Comparison of ENCODE assay signal across 9 cellular contexts in the genomic region with DNA sequence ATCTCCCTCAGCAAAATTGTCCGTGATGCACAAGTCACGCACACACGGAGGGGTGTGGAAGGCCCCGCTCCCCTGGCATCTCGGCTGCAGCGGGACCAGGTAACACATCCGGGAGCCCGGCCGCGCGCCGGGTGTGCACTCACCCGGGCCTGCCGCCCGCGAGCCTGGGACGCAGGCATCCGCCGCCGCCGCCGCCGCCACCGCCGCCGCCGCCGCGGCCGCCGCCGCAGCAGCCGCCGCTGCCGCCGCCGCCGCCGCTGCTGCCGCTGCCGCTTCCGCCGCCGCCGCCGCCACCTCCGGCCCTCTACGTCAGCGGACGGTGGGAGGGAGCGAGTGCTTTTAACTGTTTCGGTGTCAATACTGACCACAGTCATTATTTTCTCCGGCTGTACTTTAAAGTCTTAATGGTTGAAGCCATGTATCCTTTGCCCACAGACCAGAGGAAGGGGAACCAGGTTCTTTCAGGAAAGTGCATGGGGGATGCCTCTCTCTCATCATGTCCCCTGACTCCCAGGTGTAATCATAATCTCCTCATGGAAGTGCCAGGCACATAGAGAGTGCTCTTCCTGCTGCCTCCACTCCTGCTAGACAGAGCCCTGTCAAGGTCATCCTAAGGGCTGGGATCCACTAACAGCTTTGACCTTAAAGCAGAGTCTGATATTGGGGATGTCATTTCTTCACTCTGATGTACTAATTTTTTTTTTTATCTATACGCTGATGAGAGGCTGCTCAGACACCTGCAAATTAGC. TPM values are rescaled to one million over a fixed set of nuclear protein-coding genes. Genes with fewer than 3 reads are reported as not detected.
DNase-seq lines count a peak whose midpoint lies in the region; ATAC-seq and TF ChIP-seq lines count a peak whose summit lies in the region.
"Had no signal": no experiment of that assay in that cellular context is flagged by ENCODE, and none has a peak within 500 bp of the region (broad histone marks: within the 10 kb centered on the region; RNA-seq: fewer than 3 reads in every experiment).

No MANE protein-coding gene starts in this region.

- peak overlapping the region; percentile 69 for H3K4me3 ChIP-seq in BLaER1
- H3K4me3 ChIP-seq in WERI-Rb-1 (ENCODE audit: low read depth, low read length): peak overlapping the region; percentile 23; the same call in 1 of the 2 replicates
- H3K4me3 ChIP-seq in colonic mucosa: peak overlapping the region; percentile 27
- H3K4me3 ChIP-seq in lower lobe of right lung: peak overlapping the region; percentile 54

- H3K4me2 ChIP-seq in BLaER1: peak overlapping the region; percentile 70

- ATAC-seq in GM19372 (IDR thresholded peaks at IDR 0.05; ENCODE audit: low read depth, unreplicated experiment) (peak; percentile 78), HG03571 (IDR thresholded peaks at IDR 0.05; ENCODE audit: unreplicated experiment) (peak; percentile 87), lower lobe of right lung (peak; percentile 56 to 84)

- H4K20me1 ChIP-seq in BLaER1: no peaks in the 10 kb centered on the region

- H3K36me3 ChIP-seq in BLaER1 (no peaks in the 10 kb centered on the region), WERI-Rb-1 (no peaks in the 10 kb centered on the region), colonic mucosa (no peaks in the 10 kb centered on the region), lower lobe of right lung (no peaks in the 10 kb centered on the region)

- H3K27ac ChIP-seq in BLaER1 (no peak overlapping the region), WERI-Rb-1 (no peak overlapping the region), colonic mucosa (no peak overlapping the region), lower lobe of right lung (peak overlapping the region; percentile 41)

- intact Hi-C loops in colonic mucosa (cut with DNase I) (no loop called here), lower lobe of right lung (cut with DNase I) (no loop called here)

- H3K9me3 ChIP-seq in BLaER1: peaks cover 37% of the 10 kb centered on the region
- no peaks in the 10 kb centered on the region for H3K9me3 ChIP-seq in WERI-Rb-1 (ENCODE audit: severe bottlenecking)
- no peaks in the 10 kb centered on the region for H3K9me3 ChIP-seq in colonic mucosa
- H3K9me3 ChIP-seq in lower lobe of right lung: peaks cover 14% of the 10 kb centered on the region

- H3K4me1 ChIP-seq in BLaER1 (no peaks in the 10 kb centered on the region), colonic mucosa (no peaks in the 10 kb centered on the region), lower lobe of right lung (peaks cover 4% of the 10 kb centered on the region)

- peak overlapping the region; percentile 51; the same call in 1 of the 2 replicates for H3K9ac ChIP-seq in BLaER1
- H3K9ac ChIP-seq in colonic mucosa (ENCODE audit: low read depth in 2 of 2, low read length in 2 of 2): no peak overlapping the region

- DNase-seq in WERI-Rb-1: no peak
- peak; percentile 24 for DNase-seq in colonic mucosa
- DNase-seq in lower lobe of right lung: peak; percentile 51
- DNase-seq in stimulated activated CD4-positive, alpha-beta T cell treated with anti-CD3 and anti-CD28 coated beads, TNF-alpha, amount 100 ng/mL, for 48 hours (ENCODE audit: low read depth in 3 of 3): peak in 2 of 3 donors; percentile 1 to 33
- DNase-seq in NCI-H1930 (lab: John Stamatoyannopoulos, UW): no peak

- H3K27me3 ChIP-seq in BLaER1 (peaks cover 65% of the 10 kb centered on the region), WERI-Rb-1 (ENCODE audit: insufficient read depth, low read depth, severe bottlenecking) (peaks cover 45% of the 10 kb centered on the region), colonic mucosa (no peaks in the 10 kb centered on the region), lower lobe of right lung (ENCODE audit: low read depth) (no peaks in the 10 kb centered on the region)

- no peak for TF ChIP-seq CTCF in WERI-Rb-1 (IDR thresholded peaks at IDR 0.05; ENCODE audit: low read depth, low read length)
- TF ChIP-seq CTCF in colonic mucosa (IDR thresholded peaks at IDR 0.05): no peak
- no peak for TF ChIP-seq CTCF in lower lobe of right lung (IDR thresholded peaks at IDR 0.05)

RNA-seq across cellular contexts. Expression of a gene that starts 38.0 kb away (rescaled TPM):
- under 1 TPM; 0.10 to 0.21 TPM for total RNA-seq in colonic mucosa
- not detected for total RNA-seq in lower lobe of right lung
- total RNA-seq: subcutaneous adipose tissue had no signal

Comparison
In these comparisons a context has a peak if more than half of its experiments do, and no peak if none do; other contexts are left out.
1. DNase-seq: peak in colonic mucosa (single experiment), lower lobe of right lung (single experiment) and stimulated activated CD4-positive, alpha-beta T cell treated with anti-CD3 and anti-CD28 coated beads, TNF-alpha, amount 100 ng/mL, for 48 hours (2 of 3); none in WERI-Rb-1 (single experiment) and NCI-H1930 (0 of 2).
2. Peak in every context shown above with its lines, with median percentiles within 50 percentile points of each other: H3K4me3 ChIP-seq and ATAC-seq.